Comparison of ENCODE assay signal across 9 cellular contexts in genomic region chr1:98388431-98388830, GRCh38.
DNase-seq lines count a peak whose midpoint lies in the region; TF ChIP-seq lines count a peak whose summit lies in the region.
"Had no signal": no experiment of that assay in that cellular context is flagged by ENCODE, and none has a peak within 500 bp of the region (broad histone marks: within the 10 kb centered on the region; RNA-seq: fewer than 3 reads in every experiment).

No MANE protein-coding gene starts in this region.

- in situ Hi-C loops in SK-MEL-5 (cut with HindIII; ENCODE audit: low pct_unique_long_range_greater_than_20kb, low sequenced_read_pairs) = no loop called here

- DNase-seq in ELR (ENCODE audit: low read depth) (peak; percentile 96), HFF-Myc (ENCODE audit: extremely low read depth, low read depth) (peak; percentile 77), SK-MEL-5 (ENCODE audit: low read depth, low spot score) (peak; percentile 83), glomerular endothelial cell (ENCODE audit: extremely low read depth, low read depth, low spot score) (peak; percentile 87), cerebellar nuclear complex (lab: John Stamatoyannopoulos, UW) (no peak), NCI-H2029 treated with DMSO at 0.1 percent for 48 hours (lab: John Stamatoyannopoulos, UW) (no peak), T1000 (lab: John Stamatoyannopoulos, UW) (no peak), suprapubic skin (ENCODE audit: low spot score in 2 of 2) (no peak)
- DNase-seq: upper lobe of left lung had no signal

- TF ChIP-seq EP300 in suprapubic skin (IDR thresholded peaks at IDR 0.05) = no peak

- H3K36me3 ChIP-seq in suprapubic skin = no peaks in the 10 kb centered on the region
- H3K36me3 ChIP-seq: upper lobe of left lung had no signal

- H3K27me3 ChIP-seq in suprapubic skin = no peaks in the 10 kb centered on the region
- H3K27me3 ChIP-seq: upper lobe of left lung had no signal

- H3K4me3 ChIP-seq in HFF-Myc (replicated peaks; ENCODE audit: low read depth, low read length) = no peak overlapping the region
- H3K4me3 ChIP-seq in suprapubic skin = no peak overlapping the region
- H3K4me3 ChIP-seq: upper lobe of left lung had no signal

- TF ChIP-seq CTCF in HFF-Myc (IDR thresholded peaks at IDR 0.05; ENCODE audit: low read depth, low read length, missing control alignments) (no peak), suprapubic skin (IDR thresholded peaks at IDR 0.05) (no peak)

- no peak overlapping the region for H3K27ac ChIP-seq in suprapubic skin

- H3K9me3 ChIP-seq in suprapubic skin = no peaks in the 10 kb centered on the region
- H3K9me3 ChIP-seq: upper lobe of left lung had no signal

- peaks cover 4% of the 10 kb centered on the region for H3K4me1 ChIP-seq in suprapubic skin

- WGBS in suprapubic skin = 24% methylated on average over 4 of the region's 4 CpGs

- no peak for TF ChIP-seq POLR2A in suprapubic skin (IDR thresholded peaks at IDR 0.05)

Comparison
In these comparisons a context has a peak if more than half of its experiments do, and no peak if none do; other contexts are left out.
1. DNase-seq: peak in ELR (single experiment), HFF-Myc (single experiment), SK-MEL-5 (single experiment) and glomerular endothelial cell (single experiment); none in cerebellar nuclear complex (0 of 2), NCI-H2029 treated with DMSO at 0.1 percent for 48 hours (single experiment), T1000 (single experiment) and suprapubic skin (0 of 2).